1 cellular context compared by ENCODE assay signal in genomic region chr6:22333802-22334201, GRCh38.
TF ChIP-seq lines count a peak whose summit lies in the region.

No MANE protein-coding gene starts in this region.

TF ChIP-seq in GM12878, 131 proteins besides CTCF, POLR2A, EP300 and RAD21 (continued from another document):
- TF ChIP-seq RELA (IDR thresholded peaks at IDR 0.05; ENCODE audit: borderline replicate concordance, partially characterized antibody) (no peak), MEF2A (IDR thresholded peaks at IDR 0.05; ENCODE audit: insufficient read depth, low read depth, low read length) (no peak), NFXL1 (IDR thresholded peaks at IDR 0.05; ENCODE audit: borderline replicate concordance) (no peak), ZBED1 (IDR thresholded peaks at IDR 0.05; ENCODE audit: borderline replicate concordance) (no peak), IRF5 (IDR thresholded peaks at IDR 0.05; ENCODE audit: borderline replicate concordance) (no peak), RBBP5 (conservative IDR thresholded peaks at IDR 0.05) (no peak), IKZF1 (conservative IDR thresholded peaks at IDR 0.05) (no peak), NKRF (conservative IDR thresholded peaks at IDR 0.05) (no peak), IKZF2 (IDR thresholded peaks at IDR 0.05) (no peak), TBL1XR1 (IDR thresholded peaks at IDR 0.05; ENCODE audit: low read depth, low read length) (no peak)
TF ChIP-seq in GM12878: peak in this region for 0.
